Comparison of ENCODE assay signal across 39 cellular contexts in the genomic region with DNA sequence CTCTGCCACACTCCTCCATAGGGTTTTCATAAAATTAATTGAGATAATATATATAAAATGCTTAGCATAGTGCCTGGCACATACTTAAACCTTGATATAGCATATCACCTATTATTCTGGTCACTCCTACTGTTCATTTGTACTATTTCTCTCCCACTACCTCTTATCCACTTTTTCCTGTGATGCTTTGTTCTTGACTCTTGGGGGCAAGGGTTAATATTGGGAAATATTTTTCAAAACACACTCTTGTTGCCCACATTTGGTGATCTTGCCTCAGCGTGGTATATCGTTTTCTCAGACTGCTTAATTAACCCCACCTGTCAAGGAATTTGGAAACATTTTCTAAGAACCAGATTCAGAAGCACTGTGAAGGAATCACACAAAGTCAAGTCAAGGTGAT. TPM values are rescaled to one million over a fixed set of nuclear protein-coding genes. Genes with fewer than 3 reads are reported as not detected.
"Had no signal": no experiment of that assay in that cellular context is flagged by ENCODE, and none has a peak within 500 bp of the region (broad histone marks: within the 10 kb centered on the region; RNA-seq: fewer than 3 reads in every experiment).

No MANE protein-coding gene starts in this region.

- H3K9ac ChIP-seq: KMS-11 had no signal

- H3K27ac ChIP-seq: KMS-11 had no signal

- H3K27me3 ChIP-seq: MG63 had no signal

- H3K36me3 ChIP-seq: MG63 had no signal

- DNase-seq: Karpas-422, Kasumi-1, MG63, MM.1S, MV-4-11, NCI-H1048, NCI-H1092, NCI-H1092 treated with DMSO at 0.1 percent for 48 hours, NCI-H1105, NCI-H1105 treated with DMSO at 0.1 percent for 48 hours, NCI-H1417, NCI-H1417 treated with DMSO at 0.1 percent for 48 hours, NCI-H1436, NCI-H1436 treated with DMSO at 0.1 percent for 48 hours, NCI-H146, NCI-H1694, NCI-H1694 treated with DMSO at 0.1 percent for 48 hours, NCI-H187, NCI-H187 treated with DMSO at 0.1 percent for 48 hours, NCI-H1930, NCI-H2029, NCI-H2029 treated with DMSO at 0.1 percent for 48 hours, NCI-H2081, NCI-H2081 treated with DMSO at 0.1 percent for 48 hours, NCI-H2107, NCI-H2171, NCI-H2171 treated with DMSO at 0.1 percent for 48 hours, NCI-H2227 treated with DMSO at 0.1 percent for 48 hours, NCI-H226, NCI-H345, NCI-H446, NCI-H446 treated with DMSO at 0.1 percent for 48 hours, NCI-H510A, NCI-H510A treated with DMSO at 0.1 percent for 48 hours had no signal

- H3K4me3 ChIP-seq: MG63 had no signal

- H3K4me2 ChIP-seq: KMS-11 had no signal

- H3K9me3 ChIP-seq: MG63 had no signal

RNA-seq across cellular contexts. Expression of gene SERPINA7, which starts 16.3 kb away (rescaled TPM):
- total RNA-seq: LHCN-M2, M059J, MCF 10A, NCI-H460 had no signal
